ENCODE assay signal across 12 cellular contexts in the genomic region with DNA sequence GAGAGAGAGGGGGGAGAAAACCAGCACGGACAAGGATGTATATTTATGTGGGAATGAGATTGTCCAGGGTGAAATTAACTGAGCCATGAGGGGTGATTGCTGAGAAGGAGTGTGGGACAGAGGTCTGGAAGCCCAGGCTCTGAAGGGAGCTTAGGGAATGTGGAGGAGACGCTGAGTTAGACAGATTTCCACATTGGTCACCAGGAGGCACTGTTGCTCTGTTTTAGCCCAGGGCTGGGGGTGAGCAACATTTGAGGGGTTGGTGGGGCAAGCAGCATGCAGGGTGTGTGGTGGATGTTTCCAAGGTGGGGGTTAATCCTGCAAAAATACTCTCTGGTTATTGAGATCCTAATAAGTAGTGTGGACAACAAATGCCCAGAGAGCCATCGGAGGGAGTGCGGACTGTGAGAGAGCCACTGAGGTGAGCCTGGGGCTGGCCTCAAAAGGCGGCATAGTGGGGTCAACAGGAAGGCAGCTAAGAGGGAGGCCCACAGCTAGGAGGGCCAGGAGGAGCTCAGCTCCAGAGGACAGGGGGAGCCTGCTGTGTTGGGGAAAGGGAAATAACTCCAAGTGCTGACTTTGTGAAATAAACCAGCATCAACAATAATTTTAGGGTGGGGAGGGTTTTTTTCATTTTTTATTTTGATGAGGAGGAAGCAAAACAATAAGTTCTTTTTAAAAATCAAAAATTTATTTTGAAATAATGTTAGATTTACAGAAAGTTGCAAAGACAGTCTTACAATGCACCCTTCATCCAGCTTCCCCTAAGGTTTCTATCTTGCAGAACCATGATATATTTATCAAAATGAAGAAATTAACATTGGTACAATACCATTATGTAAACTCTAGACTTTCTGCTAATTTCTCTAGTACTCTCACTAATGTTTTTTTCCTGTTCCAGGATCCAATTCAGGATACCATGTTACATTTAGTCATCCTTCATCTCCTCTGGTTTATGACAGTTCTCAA.
A peak's percentile ranks its signal among the peaks of the same experiment; 100 is the strongest.
DNase-seq lines count a peak whose midpoint lies in the region; ATAC-seq, FAIRE-seq and TF ChIP-seq lines count a peak whose summit lies in the region.
"Had no signal": no experiment of that assay in that cellular context is flagged by ENCODE, and none has a peak within 500 bp of the region (broad histone marks: within the 10 kb centered on the region; RNA-seq: fewer than 3 reads in every experiment).

No MANE protein-coding gene starts in this region.

- H3K27ac ChIP-seq in A549 = no peak overlapping the region
- no peak overlapping the region for H3K27ac ChIP-seq in OCI-LY3 (ENCODE audit: low read length)
- H3K27ac ChIP-seq: esophagus muscularis mucosa, parathyroid adenoma, SK-N-MC had no signal

- peak in 1 of 2 experiments; percentile 51; a peak in 2 of 6 replicates for ATAC-seq in A549
- ATAC-seq: stimulated activated naive B cell treated with anti-CD40 and anti-IgM and Interleukin-4, amounts not matched to agents 10 μg/mL and 1 μg/mL and 100 μg/mL, for 72 hours had no signal

- H3K36me3 ChIP-seq in OCI-LY3 (replicated peaks; ENCODE audit: low read depth, low read length) = no peaks in the 10 kb centered on the region
- H3K36me3 ChIP-seq: esophagus muscularis mucosa had no signal

- no peak overlapping the region for H2AFZ ChIP-seq in OCI-LY3 (ENCODE audit: low read depth, low read length)
- H2AFZ ChIP-seq: parathyroid adenoma had no signal

- H3K27me3 ChIP-seq in OCI-LY3 (ENCODE audit: low read depth, low read length) = peaks cover 30% of the 10 kb centered on the region

- peaks cover 11% of the 10 kb centered on the region; the same call in 1 of the 3 replicates for H3K9me3 ChIP-seq in A549
- no peaks in the 10 kb centered on the region for H3K9me3 ChIP-seq in OCI-LY3 (ENCODE audit: insufficient read depth, low read length)

- H3K4me3 ChIP-seq in A549 (no peak overlapping the region), OCI-LY3 (ENCODE audit: low read length) (no peak overlapping the region), fibroblast of the aortic adventitia (ENCODE audit: low read depth, low read length) (no peak overlapping the region)
- H3K4me3 ChIP-seq: esophagus muscularis mucosa, SK-N-MC had no signal

- 0 out of 3 replicates have a peak, but pooled peaks have one; percentile 19 for TF ChIP-seq CTCF in A549 (IDR thresholded peaks at IDR 0.05)
- TF ChIP-seq CTCF in GM10266 (IDR thresholded peaks at IDR 0.05; ENCODE audit: control insufficient read depth, insufficient read depth, low read depth, missing control alignments) = peak; percentile 46
- TF ChIP-seq CTCF in OCI-LY3 (IDR thresholded peaks at IDR 0.05; ENCODE audit: low read depth, low read length) = peak; percentile 84
- peak; percentile 47 for TF ChIP-seq CTCF in fibroblast of the aortic adventitia (IDR thresholded peaks at IDR 0.05; ENCODE audit: insufficient read depth, low read length)

- no peak overlapping the region for H3K9ac ChIP-seq in OCI-LY3 (ENCODE audit: low read length)
- H3K9ac ChIP-seq: parathyroid adenoma had no signal

- DNase-seq in A549 (ENCODE audit: low read depth in 1 of 2, low spot score in 1 of 2) = peak in 1 of 2 experiments; percentile 12
- no peak for DNase-seq in GM10266 (ENCODE audit: extremely low spot score)
- peak; percentile 23 for DNase-seq in fibroblast of the aortic adventitia (ENCODE audit: low read depth)
- no peak for DNase-seq in medulla oblongata (ENCODE audit: extremely low spot score)
- DNase-seq in pons (ENCODE audit: low spot score) = no peak
- DNase-seq in activated CD4-positive, CD25-positive, alpha-beta regulatory T cell treated with anti-CD3 and anti-CD28 coated beads, Interleukin-2, amount 50 U/mL, for 72 hours = no peak
- DNase-seq in putamen (ENCODE audit: low spot score) = no peak
- DNase-seq: stimulated activated naive B cell treated with anti-CD40 and anti-IgM and Interleukin-4, amounts not matched to agents 10 μg/mL and 1 μg/mL and 100 μg/mL, for 72 hours had no signal

- TF ChIP-seq POLR2A in A549 (IDR thresholded peaks at IDR 0.05; ENCODE audit: low read length) = no peak

- FAIRE-seq in A549 (lab: Jason Lieb, UNC) = no peak

- POLR2A ChIA-PET in A549 (lab: Yijun Ruan, JAX) = no interaction called here

- no peaks in the 10 kb centered on the region for H4K20me1 ChIP-seq in OCI-LY3 (ENCODE audit: insufficient read depth, low read length)

- no peaks in the 10 kb centered on the region for H3K79me2 ChIP-seq in OCI-LY3 (ENCODE audit: low read length)
- H3K79me2 ChIP-seq: parathyroid adenoma had no signal

- 50% methylated on average over 5 of the region's 5 CpGs for WGBS in A549 (ENCODE audit: missing lambda C conversion rate)

- CTCF ChIA-PET in A549 (lab: Yijun Ruan, JAX) = interaction anchor here (0.7 to 2.8 kb wide), 7 partner anchors 9 to 165 kb away, joined by 3 to 9 read pairs (median 3); no protein-coding TSS in a partner anchor

- H3K4me2 ChIP-seq in A549 = no peak overlapping the region
- H3K4me2 ChIP-seq in OCI-LY3 (ENCODE audit: low read length) = no peak overlapping the region

- no peak for TF ChIP-seq EP300 in A549 (IDR thresholded peaks at IDR 0.05)

- H3K4me1 ChIP-seq in A549 (no peaks in the 10 kb centered on the region), OCI-LY3 (ENCODE audit: low read length) (no peaks in the 10 kb centered on the region)
- H3K4me1 ChIP-seq: parathyroid adenoma had no signal

- peak; percentile 28 to 50; a peak in 4 of 5 replicates for TF ChIP-seq RAD21 in A549 (conservative IDR thresholded peaks at IDR 0.05 in 1 of 2, IDR thresholded peaks at IDR 0.05 in 1 of 2)

TF ChIP-seq in A549, 52 proteins besides CTCF, POLR2A, EP300 and RAD21:
- TF ChIP-seq, protein P1, sequence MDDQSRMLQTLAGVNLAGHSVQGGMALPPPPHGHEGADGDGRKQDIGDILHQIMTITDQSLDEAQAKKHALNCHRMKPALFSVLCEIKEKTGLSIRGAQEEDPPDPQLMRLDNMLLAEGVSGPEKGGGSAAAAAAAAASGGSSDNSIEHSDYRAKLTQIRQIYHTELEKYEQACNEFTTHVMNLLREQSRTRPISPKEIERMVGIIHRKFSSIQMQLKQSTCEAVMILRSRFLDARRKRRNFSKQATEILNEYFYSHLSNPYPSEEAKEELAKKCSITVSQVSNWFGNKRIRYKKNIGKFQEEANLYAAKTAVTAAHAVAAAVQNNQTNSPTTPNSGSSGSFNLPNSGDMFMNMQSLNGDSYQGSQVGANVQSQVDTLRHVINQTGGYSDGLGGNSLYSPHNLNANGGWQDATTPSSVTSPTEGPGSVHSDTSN (IDR thresholded peaks at IDR 0.05) = no peak
- TF ChIP-seq, protein P2, sequence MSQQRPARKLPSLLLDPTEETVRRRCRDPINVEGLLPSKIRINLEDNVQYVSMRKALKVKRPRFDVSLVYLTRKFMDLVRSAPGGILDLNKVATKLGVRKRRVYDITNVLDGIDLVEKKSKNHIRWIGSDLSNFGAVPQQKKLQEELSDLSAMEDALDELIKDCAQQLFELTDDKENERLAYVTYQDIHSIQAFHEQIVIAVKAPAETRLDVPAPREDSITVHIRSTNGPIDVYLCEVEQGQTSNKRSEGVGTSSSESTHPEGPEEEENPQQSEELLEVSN (IDR thresholded peaks at IDR 0.05; ENCODE audit: borderline replicate concordance, low read depth) = no peak

Comparison
In these comparisons a context has a peak if more than half of its experiments do, and no peak if none do; other contexts are left out.
1. CTCF ChIP-seq: peak in every context shown above with its lines; median percentile 84 in OCI-LY3; 47 in fibroblast of the aortic adventitia; 46 in GM10266; 19 in A549.